1 cellular context compared by ENCODE assay signal in genomic region chr20:23776067-23776771, GRCh38.
TF ChIP-seq lines count a peak whose summit lies in the region.

No MANE protein-coding gene starts in this region.

TF ChIP-seq in GM23338, 12 proteins besides CTCF, POLR2A, EP300 and RAD21 (continued from another document):
- TF ChIP-seq REST (IDR thresholded peaks at IDR 0.05; ENCODE audit: unreplicated experiment) (no peak), ETS1 (IDR thresholded peaks at IDR 0.05) (no peak), NANOG (IDR thresholded peaks at IDR 0.05; ENCODE audit: borderline replicate concordance) (no peak), ZNF462 (CRISPR knock-in tag; IDR thresholded peaks at IDR 0.05) (no peak), EZH2 (IDR thresholded peaks at IDR 0.05; ENCODE audit: low read depth, unreplicated experiment) (no peak), ZNF114 (CRISPR knock-in tag; IDR thresholded peaks at IDR 0.05) (no peak)
